8 cellular contexts compared by ENCODE assay signal in the genomic region with DNA sequence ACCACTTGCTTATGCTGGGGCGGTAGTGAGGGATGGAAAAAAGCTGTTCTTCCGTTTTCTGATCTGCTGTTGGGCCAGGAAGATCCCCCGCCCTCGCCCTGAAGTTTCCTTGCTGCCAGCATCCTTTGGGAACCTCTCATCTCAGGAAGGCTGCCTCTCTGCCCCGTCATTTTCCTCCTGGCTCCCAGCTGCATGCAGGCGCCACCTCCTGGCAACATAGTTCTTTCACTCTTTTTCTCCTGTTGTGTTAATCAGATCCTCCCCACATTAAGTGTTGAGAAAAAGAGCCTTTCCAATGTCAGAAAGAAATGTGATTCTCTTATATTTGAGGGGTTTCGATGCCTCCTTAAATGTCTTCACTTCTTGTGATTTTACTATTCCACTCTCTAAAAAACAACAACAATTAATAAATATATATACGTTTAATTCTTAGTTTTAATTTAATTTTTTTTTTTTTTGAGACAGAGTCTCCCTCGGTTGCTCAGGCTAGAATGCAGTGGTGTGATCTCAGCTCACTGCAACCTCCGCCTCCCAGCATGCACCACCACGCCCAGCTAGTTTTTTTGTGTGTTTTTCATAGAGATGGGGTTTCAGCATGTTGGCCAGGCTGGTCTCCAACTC.
A peak's percentile ranks its signal among the peaks of the same experiment; 100 is the strongest.
DNase-seq lines count a peak whose midpoint lies in the region; ATAC-seq, FAIRE-seq and TF ChIP-seq lines count a peak whose summit lies in the region.

No MANE protein-coding gene starts in this region.

- H3K27me3 ChIP-seq in Loucy (ENCODE audit: insufficient read depth, low read length, poor library complexity, severe bottlenecking) (no peaks in the 10 kb centered on the region), parathyroid adenoma (ENCODE audit: control insufficient read depth, insufficient read depth, low read length) (no peaks in the 10 kb centered on the region)

- H4K20me1 ChIP-seq in Loucy (ENCODE audit: insufficient read depth, low read length, poor library complexity, severe bottlenecking) = no peaks in the 10 kb centered on the region

- ATAC-seq in GM18867 (IDR thresholded peaks at IDR 0.05; ENCODE audit: unreplicated experiment) (peak; percentile 67), HG02759 (IDR thresholded peaks at IDR 0.05; ENCODE audit: unreplicated experiment) (no peak)

- H3K4me3 ChIP-seq in Loucy (ENCODE audit: low read length, poor library complexity, severe bottlenecking) (no peak overlapping the region), parathyroid adenoma (ENCODE audit: low read depth, low read length) (no peak overlapping the region)

- no peaks in the 10 kb centered on the region for H3K9me2 ChIP-seq in Loucy (replicated peaks; ENCODE audit: low read depth, low read length)

- DNase-seq in AG09319 (ENCODE audit: extremely low read depth, low read depth) (peak; percentile 60), RPMI8226 (peak; percentile 63), frontal cortex (ENCODE audit: low spot score in 2 of 2) (peak; percentile 67 to 79)
- DNase-seq in activated naive CD4-positive, alpha-beta T cell (lab: John Stamatoyannopoulos, UW) = peak; percentile 4 to 51 (median 14)

- H3K9ac ChIP-seq in Loucy (ENCODE audit: low read depth, low read length, poor library complexity, severe bottlenecking) = no peak overlapping the region
- no peak overlapping the region for H3K9ac ChIP-seq in parathyroid adenoma

- H3K27ac ChIP-seq in parathyroid adenoma = no peak overlapping the region

- peak; percentile 86 for TF ChIP-seq CTCF in AG09319 (IDR thresholded peaks at IDR 0.05; ENCODE audit: low read depth, low read length)
- TF ChIP-seq CTCF in Loucy (conservative IDR thresholded peaks at IDR 0.05; ENCODE audit: low read length) = peak; percentile 82
- peak; percentile 76 for TF ChIP-seq CTCF in parathyroid adenoma (IDR thresholded peaks at IDR 0.05)

- H3F3A ChIP-seq in Loucy (ENCODE audit: low read depth) = no peaks in the 10 kb centered on the region

- H2AFZ ChIP-seq in Loucy (ENCODE audit: low read length) (no peak overlapping the region), parathyroid adenoma (no peak overlapping the region)

- H3K4me2 ChIP-seq in Loucy (ENCODE audit: low read depth, low read length, poor library complexity, severe bottlenecking) (no peak overlapping the region), parathyroid adenoma (ENCODE audit: low read length) (no peak overlapping the region)

- H3K4me1 ChIP-seq in Loucy (ENCODE audit: insufficient read depth, low read length, poor library complexity, severe bottlenecking) (peaks cover 3% of the 10 kb centered on the region), parathyroid adenoma (no peaks in the 10 kb centered on the region)

- H3K79me2 ChIP-seq in Loucy (ENCODE audit: insufficient read depth, low read length) (no peaks in the 10 kb centered on the region; the same call in 1 of the 2 replicates), parathyroid adenoma (peaks cover 7% of the 10 kb centered on the region)

- no peaks in the 10 kb centered on the region for H3K36me3 ChIP-seq in Loucy (ENCODE audit: insufficient read depth, low read length)
- H3K36me3 ChIP-seq in parathyroid adenoma (ENCODE audit: control insufficient read depth, insufficient read depth, low read length) = no peaks in the 10 kb centered on the region

- FAIRE-seq in frontal cortex (lab: Jason Lieb, UNC) = no peak

- no peaks in the 10 kb centered on the region for H3K9me3 ChIP-seq in Loucy (ENCODE audit: insufficient read depth, low read depth, low read length)
- H3K9me3 ChIP-seq in parathyroid adenoma (ENCODE audit: control insufficient read depth, low read length) = no peaks in the 10 kb centered on the region

Comparison
In these comparisons a context has a peak if more than half of its experiments do, and no peak if none do; other contexts are left out.
1. DNase-seq: peak in every context shown above with its lines; median percentile 73 in frontal cortex; 63 in RPMI8226; 60 in AG09319; 14 in activated naive CD4-positive, alpha-beta T cell.